ENCODE assay signal across 29 cellular contexts in genomic region chr10:63829573-63830149, GRCh38.
"Had no signal": no experiment of that assay in that cellular context is flagged by ENCODE, and none has a peak within 500 bp of the region (broad histone marks: within the 10 kb centered on the region; RNA-seq: fewer than 3 reads in every experiment).

No MANE protein-coding gene starts in this region.

- FAIRE-seq: bronchial epithelial cell, RCC 7860 had no signal

- H3K27ac ChIP-seq: ascending aorta, body of pancreas, SJSA1 had no signal

- H3K9me3 ChIP-seq: ascending aorta, body of pancreas, SJSA1 had no signal

- H3K4me3 ChIP-seq: ascending aorta, body of pancreas, SJSA1 had no signal

- DNase-seq: activated B cell treated with CpG ODN at 0.5 μM for 24 hours; activated CD4-positive, alpha-beta T cell treated with anti-CD3 and anti-CD28 coated beads for 1 hour; activated CD4-positive, alpha-beta T cell treated with anti-CD3 and anti-CD28 coated beads, Interleukin-2, amount 10 ng/mL, durations not matched to agents 24 days and 14 days; activated CD4-positive, alpha-beta T cell treated with anti-CD3 and anti-CD28 coated beads, Interleukin-2, amount 50 U/mL, for 48 hours; activated CD8-positive, alpha-beta memory T cell treated with anti-CD3 and anti-CD28 coated beads, Interleukin-2, amount 10 ng/mL, durations not matched to agents 7 days and 5 days; activated effector memory CD4-positive, alpha-beta T cell treated with Interleukin-2 at 50 U/mL for 16 hours; activated naive CD4-positive, alpha-beta T cell treated with Interleukin-2 at 50 U/mL for 16 hours; activated naive CD8-positive, alpha-beta T cell treated with anti-CD3 and anti-CD28 coated beads, Interleukin-2, amount 50 U/mL, for 24 hours; activated T-cell treated with anti-CD3 and anti-CD28 coated beads, Interleukin-2, amount 50 U/mL, for 24 hours; amniotic stem cell; body of pancreas; central memory CD4-positive, alpha-beta T cell; NCI-H1092; NCI-H1417 treated with DMSO at 0.1 percent for 48 hours; NCI-H1694; NCI-H2029; NCI-H2107; NCI-H2171 treated with DMSO at 0.1 percent for 48 hours; NCI-H345; NCI-H510A treated with DMSO at 0.1 percent for 48 hours; NCI-H69; SHP77; SW 1271 had no signal

- H3K27me3 ChIP-seq: ascending aorta, body of pancreas, SJSA1 had no signal

- ATAC-seq: activated CD8-positive, alpha-beta memory T cell treated with anti-CD3 and anti-CD28 coated beads, Interleukin-2, amount 10 ng/mL, durations not matched to agents 7 days and 5 days; activated naive CD4-positive, alpha-beta T cell treated with anti-CD3 and anti-CD28 coated beads, Interleukin-2, amount 50 U/mL, for 72 hours; activated naive CD8-positive, alpha-beta T cell treated with anti-CD3 and anti-CD28 coated beads, Interleukin-2, amount 50 U/mL, for 24 hours; body of pancreas; SK-N-SH treated with all-trans-retinoic acid at 6 μM for 48 hours had no signal

- H3K36me3 ChIP-seq: ascending aorta, SJSA1 had no signal

- H3K4me1 ChIP-seq: ascending aorta, body of pancreas, SJSA1 had no signal
